Comparison of ENCODE assay signal across 20 cellular contexts in genomic region chr6:127952176-127952575, GRCh38.
DNase-seq lines count a peak whose midpoint lies in the region; ATAC-seq and TF ChIP-seq lines count a peak whose summit lies in the region.
"Had no signal": no experiment of that assay in that cellular context is flagged by ENCODE, and none has a peak within 500 bp of the region (broad histone marks: within the 10 kb centered on the region; RNA-seq: fewer than 3 reads in every experiment).

No MANE protein-coding gene starts in this region.

- peaks cover 57% of the 10 kb centered on the region for H3K4me1 Mint-ChIP-seq in stimulated activated naive CD8-positive, alpha-beta T cell treated with anti-CD3 and anti-CD28 coated beads, Interleukin-15, Interleukin-2, amounts not matched to agents 100 ng/mL and 50 ng/mL, for 24 hours (ENCODE audit: low read depth)
- H3K4me1 Mint-ChIP-seq in T-helper 2 cell treated with Interferon-gamma antibody and Interleukin-4, amounts not matched to agents 5 μg/mL and 100 μg/mL, for 36 hours (ENCODE audit: low read depth): peaks cover 43% of the 10 kb centered on the region
- peaks cover 53% of the 10 kb centered on the region for H3K4me1 Mint-ChIP-seq in central memory CD8-positive, alpha-beta T cell
- H3K4me1 Mint-ChIP-seq in nephron progenitor cell: no peaks in the 10 kb centered on the region

- no peak for ATAC-seq in stimulated activated naive CD8-positive, alpha-beta T cell treated with anti-CD3 and anti-CD28 coated beads, Interleukin-15, Interleukin-2, amounts not matched to agents 100 U/mL and 50 U/mL, for 24 hours
- ATAC-seq in central memory CD8-positive, alpha-beta T cell (replicated peaks; ENCODE audit: extremely low read depth, poor library complexity, severe bottlenecking): no peak
- ATAC-seq: body of pancreas, left colon, Panc1 had no signal

- H3K4me3 Mint-ChIP-seq in stimulated activated naive CD8-positive, alpha-beta T cell treated with anti-CD3 and anti-CD28 coated beads, Interleukin-15, Interleukin-2, amounts not matched to agents 100 ng/mL and 50 ng/mL, for 24 hours: peak overlapping the region; percentile 43
- peak overlapping the region; percentile 75 for H3K4me3 Mint-ChIP-seq in T-helper 2 cell treated with Interferon-gamma antibody and Interleukin-4, amounts not matched to agents 5 μg/mL and 100 μg/mL, for 36 hours
- peak overlapping the region; percentile 74 for H3K4me3 Mint-ChIP-seq in central memory CD8-positive, alpha-beta T cell
- no peak overlapping the region for H3K4me3 Mint-ChIP-seq in nephron progenitor cell

- H3K36me3 Mint-ChIP-seq in stimulated activated naive CD8-positive, alpha-beta T cell treated with anti-CD3 and anti-CD28 coated beads, Interleukin-15, Interleukin-2, amounts not matched to agents 100 ng/mL and 50 ng/mL, for 24 hours (ENCODE audit: low read depth): no peaks in the 10 kb centered on the region
- peaks cover 27% of the 10 kb centered on the region for H3K36me3 Mint-ChIP-seq in T-helper 2 cell treated with Interferon-gamma antibody and Interleukin-4, amounts not matched to agents 5 μg/mL and 100 μg/mL, for 36 hours (ENCODE audit: low read depth)
- peaks cover 8% of the 10 kb centered on the region for H3K36me3 Mint-ChIP-seq in central memory CD8-positive, alpha-beta T cell (ENCODE audit: insufficient read depth)
- no peaks in the 10 kb centered on the region for H3K36me3 Mint-ChIP-seq in nephron progenitor cell (ENCODE audit: low read depth)

- no peaks in the 10 kb centered on the region for H3K9me3 Mint-ChIP-seq in stimulated activated naive CD8-positive, alpha-beta T cell treated with anti-CD3 and anti-CD28 coated beads, Interleukin-15, Interleukin-2, amounts not matched to agents 100 ng/mL and 50 ng/mL, for 24 hours
- peaks cover 29% of the 10 kb centered on the region for H3K9me3 Mint-ChIP-seq in T-helper 2 cell treated with Interferon-gamma antibody and Interleukin-4, amounts not matched to agents 5 μg/mL and 100 μg/mL, for 36 hours
- no peaks in the 10 kb centered on the region for H3K9me3 Mint-ChIP-seq in central memory CD8-positive, alpha-beta T cell
- no peaks in the 10 kb centered on the region for H3K9me3 Mint-ChIP-seq in nephron progenitor cell

- DNase-seq in stimulated activated naive CD8-positive, alpha-beta T cell treated with anti-CD3 and anti-CD28 coated beads, Interleukin-15, Interleukin-2, amounts not matched to agents 100 U/mL and 50 U/mL, for 24 hours: no peak
- DNase-seq in T-helper 2 cell treated with Interferon-gamma antibody and Interleukin-4, amounts not matched to agents 5 μg/mL and 100 μg/mL, for 36 hours (ENCODE audit: low spot score): no peak
- no peak for DNase-seq in central memory CD8-positive, alpha-beta T cell (ENCODE audit: low spot score in 2 of 2)
- DNase-seq in stimulated activated CD4-positive, alpha-beta T cell treated with anti-CD3 and anti-CD28 coated beads, Interleukin-12 subunit alpha, Interleukin-12 subunit beta, amount 100 ng/mL, for 4 hours: no peak
- DNase-seq in SIG-M5 (lab: John Stamatoyannopoulos, UW) (no peak), nephron progenitor cell (no peak)
- DNase-seq: body of pancreas; HCEC 1CT; head of caudate nucleus; left colon; mesenchymal stem cell; NCI-H187 treated with DMSO at 0.1 percent for 48 hours; NCI-H526; occipital lobe; retina; small intestine; stimulated activated CD4-positive, alpha-beta T cell treated with anti-CD3 and anti-CD28 coated beads, Interleukin-2, amount 100 ng/mL, for 48 hours; thyroid gland had no signal

- H3K27ac Mint-ChIP-seq in stimulated activated naive CD8-positive, alpha-beta T cell treated with anti-CD3 and anti-CD28 coated beads, Interleukin-15, Interleukin-2, amounts not matched to agents 100 ng/mL and 50 ng/mL, for 24 hours: peak overlapping the region; percentile 84
- peak overlapping the region; percentile 94 for H3K27ac Mint-ChIP-seq in T-helper 2 cell treated with Interferon-gamma antibody and Interleukin-4, amounts not matched to agents 5 μg/mL and 100 μg/mL, for 36 hours
- H3K27ac Mint-ChIP-seq in central memory CD8-positive, alpha-beta T cell (ENCODE audit: low read depth): peak overlapping the region; percentile 96
- H3K27ac Mint-ChIP-seq in nephron progenitor cell: no peak overlapping the region

- H3K27me3 Mint-ChIP-seq in stimulated activated naive CD8-positive, alpha-beta T cell treated with anti-CD3 and anti-CD28 coated beads, Interleukin-15, Interleukin-2, amounts not matched to agents 100 ng/mL and 50 ng/mL, for 24 hours: no peaks in the 10 kb centered on the region
- no peaks in the 10 kb centered on the region for H3K27me3 Mint-ChIP-seq in T-helper 2 cell treated with Interferon-gamma antibody and Interleukin-4, amounts not matched to agents 5 μg/mL and 100 μg/mL, for 36 hours (ENCODE audit: low read depth)
- H3K27me3 Mint-ChIP-seq in central memory CD8-positive, alpha-beta T cell: no peaks in the 10 kb centered on the region
- no peaks in the 10 kb centered on the region for H3K27me3 Mint-ChIP-seq in nephron progenitor cell (ENCODE audit: low read depth, poor library complexity)

- TF ChIP-seq CTCF in nephron progenitor cell (IDR thresholded peaks at IDR 0.05): no peak
